ENCODE assay signal across 15 cellular contexts in the genomic region with DNA sequence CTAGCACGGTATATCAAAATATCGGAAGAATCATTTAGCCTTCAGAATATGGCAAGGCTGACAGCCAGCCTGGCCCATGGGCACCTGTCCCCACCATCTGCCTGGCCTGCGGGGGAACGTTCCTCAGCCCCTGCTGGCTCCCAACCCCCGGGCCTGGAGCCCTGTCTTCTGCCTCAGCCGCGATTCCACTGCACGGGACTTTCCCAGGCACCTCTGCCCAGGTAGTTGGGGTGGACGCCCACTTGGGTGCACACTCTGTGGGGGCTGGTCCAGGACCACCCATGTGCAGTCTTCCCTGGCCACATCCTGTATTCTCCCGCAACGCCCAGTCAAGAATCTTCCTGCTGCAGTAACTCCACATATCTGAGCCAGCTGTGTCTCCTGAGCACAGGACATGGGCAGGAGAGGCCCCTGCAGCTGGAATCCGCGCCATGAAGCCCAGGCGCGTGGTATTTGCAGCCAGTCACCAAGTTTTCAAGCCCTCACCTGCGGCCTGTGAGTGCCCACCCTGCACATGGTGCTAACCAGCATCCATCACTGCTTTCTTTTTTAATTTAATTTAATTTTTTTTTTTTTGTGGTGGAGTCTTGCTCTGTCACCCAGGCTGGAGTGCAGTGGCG.
DNase-seq lines count a peak whose midpoint lies in the region; ATAC-seq and TF ChIP-seq lines count a peak whose summit lies in the region.
"Had no signal": no experiment of that assay in that cellular context is flagged by ENCODE, and none has a peak within 500 bp of the region (broad histone marks: within the 10 kb centered on the region; RNA-seq: fewer than 3 reads in every experiment).

No MANE protein-coding gene starts in this region.

- ATAC-seq in activated B cell treated with CpG ODN at 0.5 μM for 24 hours (ENCODE audit: low read depth) (no peak), left cardiac atrium (no peak), psoas muscle (no peak), GM21529 (IDR thresholded peaks at IDR 0.05; ENCODE audit: unreplicated experiment) (no peak)

- no peak overlapping the region for H3K4me3 Mint-ChIP-seq in activated B cell treated with CpG ODN at 0.5 μM for 24 hours
- H3K4me3 Mint-ChIP-seq: nephron progenitor cell had no signal

- H3K4me3 ChIP-seq in psoas muscle (no peak overlapping the region), prostate gland (no peak overlapping the region)

- H3K9me3 ChIP-seq in psoas muscle (no peaks in the 10 kb centered on the region), prostate gland (no peaks in the 10 kb centered on the region)

- DNase-seq in DMS 273 (lab: John Stamatoyannopoulos, UW; ENCODE audit: unreplicated experiment) (peak; percentile 51), DMS 273 treated with DMSO at 0.1 percent for 48 hours (lab: John Stamatoyannopoulos, UW) (no peak), activated B cell treated with CpG ODN at 0.5 μM for 24 hours (peak; percentile 5), left cardiac atrium (peak; percentile 16), psoas muscle (peak; percentile 9 to 40), NCI-H2227 treated with DMSO at 0.1 percent for 48 hours (lab: John Stamatoyannopoulos, UW) (no peak), prostate gland (ENCODE audit: low spot score) (no peak)
- DNase-seq: activated CD4-positive, alpha-beta T cell treated with anti-CD3 and anti-CD28 coated beads for 48 hours; COR-L47; dermis blood vessel endothelial cell; nephron progenitor cell; stimulated activated CD4-positive, alpha-beta T cell treated with anti-CD3 and anti-CD28 coated beads, Interleukin-12 subunit alpha, Interleukin-12 subunit beta, amount 100 ng/mL, for 4 hours; trophoblast cell had no signal

- H3K36me3 ChIP-seq in psoas muscle (ENCODE audit: insufficient read depth in 1 of 2, low read depth in 1 of 2): no peaks in the 10 kb centered on the region
- no peaks in the 10 kb centered on the region for H3K36me3 ChIP-seq in prostate gland

- intact Hi-C loops in activated B cell treated with CpG ODN at 0.5 μM for 24 hours (cut with micrococcal nuclease) (no loop called here), left cardiac atrium (cut with DNase I) (loop anchor here (10.0 kb wide), 2 partner anchors 218 to 318 kb away; a partner anchor contains a TSS), psoas muscle (cut with DNase I) (loop anchor here in 1 of 2 donors (5.0 kb wide), 1 partner anchor 90 kb away; no protein-coding TSS in a partner anchor), prostate gland (cut with DNase I) (no loop called here)

- TF ChIP-seq CTCF in activated B cell treated with CpG ODN at 0.5 μM for 24 hours (IDR thresholded peaks at IDR 0.05) (no peak), psoas muscle (IDR thresholded peaks at IDR 0.05) (no peak), prostate gland (IDR thresholded peaks at IDR 0.05) (no peak)

- H3K27ac Mint-ChIP-seq in activated B cell treated with CpG ODN at 0.5 μM for 24 hours: no peak overlapping the region
- H3K27ac Mint-ChIP-seq: nephron progenitor cell had no signal

- POLR2A ChIA-PET in activated B cell treated with CpG ODN at 0.5 μM for 24 hours (lab: Charles Lee): no interaction called here

- TF ChIP-seq POLR2A in prostate gland (IDR thresholded peaks at IDR 0.05): no peak

- H3K4me1 ChIP-seq in psoas muscle (no peaks in the 10 kb centered on the region), prostate gland (replicated peaks) (no peaks in the 10 kb centered on the region)

- peaks cover 36% of the 10 kb centered on the region for H3K4me1 Mint-ChIP-seq in activated B cell treated with CpG ODN at 0.5 μM for 24 hours

- H3K27me3 Mint-ChIP-seq in activated B cell treated with CpG ODN at 0.5 μM for 24 hours: no peaks in the 10 kb centered on the region

- H3K27ac ChIP-seq in psoas muscle: no peak overlapping the region
- no peak overlapping the region for H3K27ac ChIP-seq in prostate gland
- H3K27ac ChIP-seq: 22Rv1 had no signal

- no peaks in the 10 kb centered on the region for H3K36me3 Mint-ChIP-seq in activated B cell treated with CpG ODN at 0.5 μM for 24 hours (ENCODE audit: low read depth)

- H3K27me3 ChIP-seq in psoas muscle (ENCODE audit: insufficient read depth in 3 of 3, low read length in 2 of 3): peaks cover 0 to 26% (median 3%) of the 10 kb centered on the region in 3 donors
- H3K27me3 ChIP-seq in prostate gland (replicated peaks; ENCODE audit: insufficient read depth): no peaks in the 10 kb centered on the region

- WGBS in psoas muscle, 3 donors: 70 to 80% (median 73%) methylated on average over 17 of the region's 17 CpGs
- 88% methylated on average over 17 of the region's 17 CpGs for WGBS in prostate gland

- H3K9me3 Mint-ChIP-seq in activated B cell treated with CpG ODN at 0.5 μM for 24 hours: no peaks in the 10 kb centered on the region
- H3K9me3 Mint-ChIP-seq: nephron progenitor cell had no signal

- CTCF ChIA-PET in activated B cell treated with CpG ODN at 0.5 μM for 24 hours (lab: Charles Lee): interaction anchor here (1.1 to 1.4 kb wide), 2 partner anchors 10 to 365 kb away, joined by 3 to 4 read pairs; no protein-coding TSS in a partner anchor

Comparison
In these comparisons a context has a peak if more than half of its experiments do, and no peak if none do; other contexts are left out.
1. DNase-seq: peak in DMS 273 (single experiment), activated B cell treated with CpG ODN at 0.5 μM for 24 hours (single experiment), left cardiac atrium (single experiment) and psoas muscle (2 of 2); none in DMS 273 treated with DMSO at 0.1 percent for 48 hours (single experiment), NCI-H2227 treated with DMSO at 0.1 percent for 48 hours (single experiment) and prostate gland (single experiment).
2. intact Hi-C loops: an anchor here in left cardiac atrium (10.0 kb wide); none called in activated B cell treated with CpG ODN at 0.5 μM for 24 hours and prostate gland.